ENCODE assay signal across 8 cellular contexts in the genomic region with DNA sequence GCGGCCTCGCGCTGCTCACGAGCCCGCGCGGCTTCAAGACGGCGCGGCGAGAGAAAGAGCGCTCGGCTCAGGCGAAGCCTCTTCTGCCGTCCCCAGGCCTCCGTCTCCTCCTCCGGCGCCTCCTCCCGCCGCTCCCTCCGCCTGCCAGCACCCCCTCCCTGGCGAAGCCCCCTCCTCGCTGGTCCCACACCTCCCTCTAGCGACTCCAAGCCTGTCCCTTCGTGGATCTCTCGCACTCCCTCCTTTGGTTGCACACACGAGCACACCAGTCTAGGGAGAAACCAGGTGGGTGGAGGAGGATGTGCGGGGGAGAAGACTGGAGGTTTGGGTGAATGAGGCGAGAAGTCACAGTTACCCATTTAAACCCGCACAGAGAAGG. TPM values are rescaled to one million over a fixed set of nuclear protein-coding genes. Genes with fewer than 3 reads are reported as not detected.
DNase-seq lines count a peak whose midpoint lies in the region; ATAC-seq and TF ChIP-seq lines count a peak whose summit lies in the region.

TSS of gene CAMK2D (minus strand) at position 57 of the 379 bp plus-strand sequence. CDS start 670 bp downstream, outside the sequence.

- in situ Hi-C loops in Panc1 (cut with HindIII; ENCODE audit: low pct_unique_long_range_greater_than_20kb, low sequenced_read_pairs) = no loop called here

- H3K4me1 Mint-ChIP-seq in IgD-negative memory B cell = peaks cover 6 to 20% (median 14%) of the 10 kb centered on the region in 3 donors
- H3K4me1 Mint-ChIP-seq in natural killer cell = peaks cover 41 to 44% of the 10 kb centered on the region in 2 donors

- intact Hi-C loops in Panc1 (cut with micrococcal nuclease; ENCODE audit: unreplicated experiment) = loop anchor here (2.0 to 5.0 kb wide), 2 partner anchors 215 to 364 kb away; no protein-coding TSS in a partner anchor
- intact Hi-C loops in natural killer cell (cut with micrococcal nuclease) = loop anchor here (1.0 to 5.0 kb wide), 7 partner anchors 17 to 246 kb away; no protein-coding TSS in a partner anchor

- peaks cover 8% of the 10 kb centered on the region for H3K4me1 ChIP-seq in Panc1 (ENCODE audit: control insufficient read depth, insufficient read depth, low read length)

- H3K27me3 ChIP-seq in Panc1 (ENCODE audit: control insufficient read depth, insufficient read depth, low read length) = no peaks in the 10 kb centered on the region

- H3K9me3 ChIP-seq in Panc1 (ENCODE audit: control insufficient read depth, insufficient read depth, low read depth, low read length) = no peaks in the 10 kb centered on the region

- H3K27ac Mint-ChIP-seq in IgD-negative memory B cell = peak within 1 kb of the TSS; percentile 91 to 100 (median 96)
- H3K27ac Mint-ChIP-seq in natural killer cell = peak within 1 kb of the TSS; percentile 94 to 99

- no peaks in the 10 kb centered on the region; the same call in none of the 2 replicates for H3K36me3 ChIP-seq in Panc1 (ENCODE audit: control insufficient read depth, insufficient read depth, low read length)

- BruUV-seq in Panc1 (replicated peaks; lab: Mats Ljungman, UMichigan) = no TSS peak

- TF ChIP-seq CTCF in Panc1 (IDR thresholded peaks at IDR 0.05) = peak; percentile 79
- no peak for TF ChIP-seq CTCF in natural killer cell (IDR thresholded peaks at IDR 0.05)

- H3K4me3 ChIP-seq in Panc1 (ENCODE audit: low read depth in 2 of 2, low read length in 2 of 2) = peak within 1 kb of the TSS; percentile 73 to 97

- peak; percentile 84 for DNase-seq in DMS153 treated with DMSO at 0.1 percent for 48 hours (lab: John Stamatoyannopoulos, UW; ENCODE audit: unreplicated experiment)
- no peak for DNase-seq in Panc1 (ENCODE audit: low read depth, low spot score)
- peak; percentile 77 for DNase-seq in activated T-helper 9 cell treated with anti-CD3 and anti-CD28 coated beads, Interleukin-2, amount 50 U/mL, for 16 hours (ENCODE audit: low read depth)
- peak; percentile 86 for DNase-seq in fibroblast of peridontal ligament (ENCODE audit: extremely low read depth)
- DNase-seq in natural killer cell = no peak
- DNase-seq in stimulated activated naive CD4-positive, alpha-beta T cell treated with Interleukin-2 at 50 U/mL for 16 hours (lab: John Stamatoyannopoulos, UW) = peak; percentile 87

- ATAC-seq in GM21576 (IDR thresholded peaks at IDR 0.05; ENCODE audit: unreplicated experiment) (peak; percentile 49), Panc1 (peak; percentile 79), natural killer cell (peak; percentile 39 to 68 (median 55))

- CTCF ChIA-PET in Panc1 (lab: Charles Lee) = no interaction called here

- no peaks in the 10 kb centered on the region for H3K9me3 Mint-ChIP-seq in IgD-negative memory B cell
- no peaks in the 10 kb centered on the region for H3K9me3 Mint-ChIP-seq in natural killer cell

- H3K36me3 Mint-ChIP-seq in IgD-negative memory B cell (peaks cover 2% of the 10 kb centered on the region), natural killer cell (no peaks in the 10 kb centered on the region)

- peak within 1 kb of the TSS; percentile 93 for H3K27ac ChIP-seq in Panc1 (ENCODE audit: low read length)

- H3K4me3 Mint-ChIP-seq in IgD-negative memory B cell (peak within 1 kb of the TSS; percentile 87 to 99 (median 96)), natural killer cell (peak within 1 kb of the TSS; percentile 97)

- POLR2A ChIA-PET in Panc1 (lab: Charles Lee) = no interaction called here

- no peaks in the 10 kb centered on the region for H3K27me3 Mint-ChIP-seq in IgD-negative memory B cell
- H3K27me3 Mint-ChIP-seq in natural killer cell (ENCODE audit: low read depth in 2 of 2) = peaks cover 0 to 2% of the 10 kb centered on the region in 2 donors

RNA-seq across cellular contexts. Expression of gene CAMK2D, which starts in this region (rescaled TPM):
- polyA plus RNA-seq in IgD-negative memory B cell = 14.2 TPM
- total RNA-seq in Panc1 (2021; ENCODE audit: unreplicated experiment) (29.5 TPM), natural killer cell (10 to 100 TPM; 31.6 to 40.1 (median 34.5) TPM)
- polyA plus RNA-seq in Panc1 (2012; ENCODE audit: insufficient read length) = 21.1 TPM

Comparison
In these comparisons a context has a peak if more than half of its experiments do, and no peak if none do; other contexts are left out.
1. DNase-seq: peak in DMS153 treated with DMSO at 0.1 percent for 48 hours (single experiment), activated T-helper 9 cell treated with anti-CD3 and anti-CD28 coated beads, Interleukin-2, amount 50 U/mL, for 16 hours (single experiment), fibroblast of peridontal ligament (single experiment) and stimulated activated naive CD4-positive, alpha-beta T cell treated with Interleukin-2 at 50 U/mL for 16 hours (single experiment); none in Panc1 (single experiment) and natural killer cell (single experiment).
2. Peak in every context shown above with its lines, with median percentiles within 50 percentile points of each other: ATAC-seq.